ENCODE assay signal across 13 cellular contexts in genomic region chr9:99753436-99753835, GRCh38.
DNase-seq lines count a peak whose midpoint lies in the region; ATAC-seq, FAIRE-seq and TF ChIP-seq lines count a peak whose summit lies in the region.
"Had no signal": no experiment of that assay in that cellular context is flagged by ENCODE, and none has a peak within 500 bp of the region (broad histone marks: within the 10 kb centered on the region; RNA-seq: fewer than 3 reads in every experiment).

No MANE protein-coding gene starts in this region.

- H3K4me3 ChIP-seq in astrocyte (ENCODE audit: insufficient read depth, low read depth, low read length) (no peak overlapping the region), fibroblast of mammary gland (ENCODE audit: control insufficient read depth, low read depth, low read length) (no peak overlapping the region), gastrocnemius medialis (no peak overlapping the region)

- no peak overlapping the region for H3K9ac ChIP-seq in astrocyte (ENCODE audit: low read length)

- DNase-seq in M059J (ENCODE audit: low read depth) (peak; percentile 63), astrocyte (ENCODE audit: low read depth) (peak; percentile 8), fibroblast of mammary gland (ENCODE audit: low read depth) (peak; percentile 3), renal cortical epithelial cell (ENCODE audit: low read depth) (peak; percentile 87), gastrocnemius medialis (no peak)
- DNase-seq in activated CD4-positive, alpha-beta T cell treated with anti-CD3 and anti-CD28 coated beads for 36 hours, result no peak
- DNase-seq in stimulated activated CD4-positive, alpha-beta T cell treated with anti-CD3 and anti-CD28 coated beads, Interleukin-2, amount 100 ng/mL, for 24 hours, result no peak
- DNase-seq: Caco-2, DMS153, NCI-H1930, NCI-H446, OCI-M1 had no signal

- no peak for FAIRE-seq in astrocyte (lab: Jason Lieb, UNC)
- FAIRE-seq: H54 had no signal

- H3K9me3 ChIP-seq in astrocyte (ENCODE audit: insufficient read depth, low read depth, low read length) (no peaks in the 10 kb centered on the region), gastrocnemius medialis (no peaks in the 10 kb centered on the region)
- H3K9me3 ChIP-seq: Caco-2 had no signal

- no peak overlapping the region for H3K4me2 ChIP-seq in astrocyte (ENCODE audit: low read length)

- no peaks in the 10 kb centered on the region for H3K27me3 ChIP-seq in astrocyte (ENCODE audit: insufficient read depth, low read length)
- no peaks in the 10 kb centered on the region for H3K27me3 ChIP-seq in gastrocnemius medialis

- H3K79me2 ChIP-seq in astrocyte (ENCODE audit: insufficient read depth, low read length), result no peaks in the 10 kb centered on the region

- H3K4me3 Mint-ChIP-seq in astrocyte (ENCODE audit: unreplicated experiment), result no peak overlapping the region
- no peak overlapping the region for H3K4me3 Mint-ChIP-seq in activated CD4-positive, alpha-beta T cell treated with anti-CD3 and anti-CD28 coated beads for 36 hours

- H3K27ac ChIP-seq in astrocyte (ENCODE audit: low read depth, low read length) (no peak overlapping the region), gastrocnemius medialis (no peak overlapping the region)

- in situ Hi-C loops in gastrocnemius medialis (cut with MboI; ENCODE audit: low sequenced_read_pairs in 4 of 4), result loop anchor here in 1 of 4 donors (25.0 kb wide), 1 partner anchor 91 kb away; no protein-coding TSS in a partner anchor

- no peaks in the 10 kb centered on the region for H3K27me3 Mint-ChIP-seq in astrocyte (ENCODE audit: low read depth, unreplicated experiment)
- H3K27me3 Mint-ChIP-seq in activated CD4-positive, alpha-beta T cell treated with anti-CD3 and anti-CD28 coated beads for 36 hours, result peaks cover 9% of the 10 kb centered on the region

- peaks cover 7% of the 10 kb centered on the region for H3K4me1 Mint-ChIP-seq in astrocyte (ENCODE audit: low read depth, unreplicated experiment)
- no peaks in the 10 kb centered on the region for H3K4me1 Mint-ChIP-seq in activated CD4-positive, alpha-beta T cell treated with anti-CD3 and anti-CD28 coated beads for 36 hours

- peaks cover 2% of the 10 kb centered on the region for H3K9me3 Mint-ChIP-seq in astrocyte (ENCODE audit: unreplicated experiment)
- H3K9me3 Mint-ChIP-seq in activated CD4-positive, alpha-beta T cell treated with anti-CD3 and anti-CD28 coated beads for 36 hours (ENCODE audit: low read depth), result no peaks in the 10 kb centered on the region

- H2AFZ ChIP-seq in astrocyte (ENCODE audit: low read depth, low read length), result no peak overlapping the region

- intact Hi-C loops in gastrocnemius medialis (cut with DNase I; ENCODE audit: low total_unique reads), result no loop called here
- intact Hi-C loops in activated CD4-positive, alpha-beta T cell treated with anti-CD3 and anti-CD28 coated beads for 36 hours (cut with DNase I, micrococcal nuclease), result no loop called here

- H3K27ac Mint-ChIP-seq in astrocyte (ENCODE audit: unreplicated experiment), result no peak overlapping the region
- no peak overlapping the region for H3K27ac Mint-ChIP-seq in activated CD4-positive, alpha-beta T cell treated with anti-CD3 and anti-CD28 coated beads for 36 hours

- no peak for ATAC-seq in gastrocnemius medialis
- ATAC-seq in activated CD4-positive, alpha-beta T cell treated with anti-CD3 and anti-CD28 coated beads for 36 hours, result no peak

- TF ChIP-seq CTCF in astrocyte (IDR thresholded peaks at IDR 0.05; ENCODE audit: insufficient read depth, low read depth, low read length) (no peak), fibroblast of mammary gland (conservative IDR thresholded peaks at IDR 0.05; ENCODE audit: control insufficient read depth, insufficient read depth, low read depth, low read length) (no peak), gastrocnemius medialis (IDR thresholded peaks at IDR 0.05 in 4 of 5, conservative IDR thresholded peaks at IDR 0.05 in 1 of 5) (no peak)

- POLR2A ChIA-PET in activated CD4-positive, alpha-beta T cell treated with anti-CD3 and anti-CD28 coated beads for 36 hours (lab: Charles Lee), result no interaction called here

- CTCF ChIA-PET in activated CD4-positive, alpha-beta T cell treated with anti-CD3 and anti-CD28 coated beads for 36 hours (lab: Charles Lee), result no interaction called here

- no peaks in the 10 kb centered on the region for H4K20me1 ChIP-seq in astrocyte (ENCODE audit: insufficient read depth, low read length)

- H3K36me3 ChIP-seq in astrocyte (ENCODE audit: insufficient read depth, low read length) (no peaks in the 10 kb centered on the region), gastrocnemius medialis (no peaks in the 10 kb centered on the region)

- no peaks in the 10 kb centered on the region for H3K36me3 Mint-ChIP-seq in astrocyte (ENCODE audit: low read depth, unreplicated experiment)
- H3K36me3 Mint-ChIP-seq in activated CD4-positive, alpha-beta T cell treated with anti-CD3 and anti-CD28 coated beads for 36 hours (ENCODE audit: low read depth), result no peaks in the 10 kb centered on the region

- no peak for TF ChIP-seq POLR2A in gastrocnemius medialis (IDR thresholded peaks at IDR 0.05)

- H3K4me1 ChIP-seq in astrocyte (ENCODE audit: insufficient read depth, low read length) (no peaks in the 10 kb centered on the region), gastrocnemius medialis (no peaks in the 10 kb centered on the region)
- H3K4me1 ChIP-seq: Caco-2 had no signal

Comparison
In these comparisons a context has a peak if more than half of its experiments do, and no peak if none do; other contexts are left out.
1. DNase-seq: peak in M059J (single experiment), astrocyte (single experiment), fibroblast of mammary gland (single experiment) and renal cortical epithelial cell (single experiment); none in gastrocnemius medialis (0 of 2), activated CD4-positive, alpha-beta T cell treated with anti-CD3 and anti-CD28 coated beads for 36 hours (single experiment) and stimulated activated CD4-positive, alpha-beta T cell treated with anti-CD3 and anti-CD28 coated beads, Interleukin-2, amount 100 ng/mL, for 24 hours (0 of 2).